ENCODE assay signal across 13 cellular contexts in the genomic region with DNA sequence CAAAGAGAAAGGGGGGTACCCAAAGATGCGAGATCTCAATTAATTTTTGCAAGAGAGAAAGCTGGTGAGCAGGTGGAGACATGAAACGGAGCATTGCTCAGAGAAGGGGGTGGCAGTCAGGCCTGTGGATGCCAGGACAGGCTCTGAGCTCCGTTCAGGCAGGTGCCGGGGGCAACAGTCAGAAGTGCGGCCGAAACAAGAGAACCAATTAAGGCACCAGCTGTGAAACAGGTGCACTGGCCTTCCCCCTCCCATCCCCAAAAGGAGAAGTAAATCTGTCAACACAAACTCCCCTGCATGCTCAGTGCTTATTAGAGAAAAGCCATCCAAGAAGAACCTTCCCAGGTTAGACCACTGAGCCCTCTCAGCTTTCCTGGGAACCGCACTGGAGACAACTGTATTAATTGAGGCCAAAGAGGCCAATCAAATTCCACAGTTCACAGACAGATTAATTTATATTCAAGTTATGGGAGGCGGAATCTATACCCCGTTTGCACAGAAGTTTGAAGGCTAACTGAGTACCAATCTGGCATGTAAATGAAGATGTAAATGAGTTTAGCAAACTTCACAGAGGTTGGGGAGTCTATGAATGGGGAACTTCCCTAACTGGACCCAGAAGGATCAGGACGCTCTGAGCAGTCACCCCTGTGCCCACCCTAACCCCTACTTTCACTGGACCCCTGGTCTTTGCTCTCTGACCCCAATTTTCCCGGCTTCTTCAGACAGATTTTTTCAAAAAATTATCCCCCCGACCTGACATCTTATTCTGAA. TPM values are rescaled to one million over a fixed set of nuclear protein-coding genes. Genes with fewer than 3 reads are reported as not detected.
DNase-seq lines count a peak whose midpoint lies in the region; ATAC-seq and TF ChIP-seq lines count a peak whose summit lies in the region.
"Had no signal": no experiment of that assay in that cellular context is flagged by ENCODE, and none has a peak within 500 bp of the region (broad histone marks: within the 10 kb centered on the region; RNA-seq: fewer than 3 reads in every experiment).

No MANE protein-coding gene starts in this region.

- peak overlapping the region; percentile 63 for H3K4me2 ChIP-seq in SU-DHL-6 (ENCODE audit: low read depth, low read length, poor library complexity, severe bottlenecking)

- TF ChIP-seq POLR2A in GM18505 (IDR thresholded peaks at IDR 0.05; ENCODE audit: borderline replicate concordance, extremely low read depth, insufficient read depth, insufficient read length) (no peak), esophagus muscularis mucosa (IDR thresholded peaks at IDR 0.05; ENCODE audit: low read depth) (no peak)

- H3K36me3 ChIP-seq in SU-DHL-6 (ENCODE audit: low read length) (peaks cover 6% of the 10 kb centered on the region; the same call in 1 of the 2 replicates), endodermal cell (ENCODE audit: control insufficient read depth, insufficient read depth, low read length) (no peaks in the 10 kb centered on the region), esophagus muscularis mucosa (peaks cover 0 to 73% (median 38%) of the 10 kb centered on the region in 4 donors)
- H3K36me3 ChIP-seq: MG63, neutrophil, uterus had no signal

- H2AFZ ChIP-seq in SU-DHL-6 (ENCODE audit: low read depth, low read length, severe bottlenecking): no peak overlapping the region

- H3K27me3 Mint-ChIP-seq in endodermal cell (ENCODE audit: insufficient read depth): peaks cover 28% of the 10 kb centered on the region
- H3K27me3 Mint-ChIP-seq: T-cell had no signal

- no peaks in the 10 kb centered on the region for H4K20me1 ChIP-seq in SU-DHL-6 (ENCODE audit: low read depth, low read length)

- H3K27me3 ChIP-seq in SU-DHL-6 (ENCODE audit: low read length) (no peaks in the 10 kb centered on the region), endodermal cell (ENCODE audit: control insufficient read depth, insufficient read depth, low read length, poor library complexity, severe bottlenecking) (peaks cover 8% of the 10 kb centered on the region), esophagus muscularis mucosa (peaks cover 0 to 7% (median 0%) of the 10 kb centered on the region in 4 donors)
- H3K27me3 ChIP-seq: MG63, neutrophil, uterus had no signal

- H3K27ac ChIP-seq in SU-DHL-6 (ENCODE audit: low read depth, low read length) (peak overlapping the region; percentile 92), endodermal cell (ENCODE audit: low read depth, low read length) (no peak overlapping the region), esophagus muscularis mucosa (replicated peaks in 1 of 4) (no peak overlapping the region)
- H3K27ac ChIP-seq: neutrophil, uterus had no signal

- TF ChIP-seq EP300 in esophagus muscularis mucosa (IDR thresholded peaks at IDR 0.05): no peak

- TF ChIP-seq CTCF in SU-DHL-6 (IDR thresholded peaks at IDR 0.05; ENCODE audit: insufficient read depth, low read length, poor library complexity, severe bottlenecking) (no peak), endodermal cell (conservative IDR thresholded peaks at IDR 0.05) (no peak), esophagus muscularis mucosa (IDR thresholded peaks at IDR 0.05) (no peak)

- no peak overlapping the region for H3K27ac Mint-ChIP-seq in endodermal cell

- H3K4me3 Mint-ChIP-seq in endodermal cell: no peak overlapping the region
- H3K4me3 Mint-ChIP-seq: T-cell had no signal

- H3F3A ChIP-seq in SU-DHL-6 (ENCODE audit: insufficient read depth): peaks cover 13% of the 10 kb centered on the region

- H3K9ac ChIP-seq in SU-DHL-6 (ENCODE audit: low read length) (peak overlapping the region; percentile 1; the same call in 1 of the 2 replicates), endodermal cell (ENCODE audit: extremely low read depth, low read length, poor library complexity, severe bottlenecking) (no peak overlapping the region)

- no peaks in the 10 kb centered on the region for H3K79me2 ChIP-seq in SU-DHL-6 (ENCODE audit: insufficient read depth, low read length)

- H3K4me1 ChIP-seq in endodermal cell (ENCODE audit: control insufficient read depth, insufficient read depth, low read length) (no peaks in the 10 kb centered on the region), esophagus muscularis mucosa (no peaks in the 10 kb centered on the region)
- H3K4me1 ChIP-seq: uterus had no signal

- no peaks in the 10 kb centered on the region; the same call in 1 of the 2 replicates for H3K9me3 ChIP-seq in SU-DHL-6 (ENCODE audit: insufficient read depth, low read length)
- H3K9me3 ChIP-seq in endodermal cell (ENCODE audit: control insufficient read depth, low read length): no peaks in the 10 kb centered on the region
- H3K9me3 ChIP-seq in esophagus muscularis mucosa: peaks cover 0 to 13% (median 2%) of the 10 kb centered on the region in 4 donors
- H3K9me3 ChIP-seq: MG63, neutrophil, uterus had no signal

- no peaks in the 10 kb centered on the region for H3K36me3 Mint-ChIP-seq in endodermal cell (ENCODE audit: low read depth)

- ATAC-seq in GM18505 (IDR thresholded peaks at IDR 0.05; ENCODE audit: unreplicated experiment): peak; percentile 78
- ATAC-seq in GM21447 (IDR thresholded peaks at IDR 0.05; ENCODE audit: unreplicated experiment): peak; percentile 97
- ATAC-seq in HG03196 (IDR thresholded peaks at IDR 0.05; ENCODE audit: unreplicated experiment): peak; percentile 79
- ATAC-seq in HG03342 (IDR thresholded peaks at IDR 0.05; ENCODE audit: unreplicated experiment): no peak
- ATAC-seq: T-cell had no signal

- H3K9me3 Mint-ChIP-seq in endodermal cell: peaks cover 3% of the 10 kb centered on the region
- H3K9me3 Mint-ChIP-seq: T-cell had no signal

- WGBS in endodermal cell (ENCODE audit: insufficient coverage in 1 of 2, insufficient read length in 1 of 2), 2 experiments: 92% methylated on average over 5 to 12 of the region's 12 CpGs
- 81% methylated on average over 12 of the region's 12 CpGs for WGBS in esophagus muscularis mucosa

- H3K4me3 ChIP-seq in SU-DHL-6 (ENCODE audit: insufficient read depth, low read length, poor library complexity, severe bottlenecking) (peak overlapping the region; percentile 12), endodermal cell (ENCODE audit: low read length) (no peak overlapping the region), esophagus muscularis mucosa (no peak overlapping the region)
- H3K4me3 ChIP-seq: MG63, uterus had no signal

- no peaks in the 10 kb centered on the region for H3K4me1 Mint-ChIP-seq in endodermal cell

- DNase-seq in endodermal cell (no peak), esophagus muscularis mucosa (ENCODE audit: extremely low spot score) (no peak)
- DNase-seq in activated naive CD4-positive, alpha-beta T cell (lab: John Stamatoyannopoulos, UW): no peak
- DNase-seq: activated gamma-delta T cell treated with Interleukin-2 at 50 U/mL for 16 hours, MG63, uterus had no signal

- intact Hi-C loops in esophagus muscularis mucosa (cut with DNase I): no loop called here

- no peaks in the 10 kb centered on the region for H3K9me2 ChIP-seq in SU-DHL-6 (replicated peaks; ENCODE audit: insufficient read depth, low read length)

RNA-seq across cellular contexts. Expression of a gene that starts 20.9 kb away (rescaled TPM):
- total RNA-seq in endodermal cell (not detected), esophagus muscularis mucosa (1 to 10 TPM; 4.8 to 9.1 (median 7.4) TPM)
- polyA plus RNA-seq in endodermal cell (2013, experiment 1 of 2): not detected
- not detected for polyA plus RNA-seq in endodermal cell (2013, experiment 2 of 2)

RNA-seq across cellular contexts. Expression of a gene that starts 57.3 kb away (rescaled TPM):
- total RNA-seq in endodermal cell (1 to 10 TPM; 3.3 to 4.9 TPM), esophagus muscularis mucosa (1 to 10 TPM; 3.6 to 6.1 (median 4.9) TPM)
- polyA plus RNA-seq in endodermal cell (2013, experiment 1 of 2): 12.4 TPM
- 8.3 TPM for polyA plus RNA-seq in endodermal cell (2013, experiment 2 of 2)

Comparison
In these comparisons a context has a peak if more than half of its experiments do, and no peak if none do; other contexts are left out.
1. RNA of a gene that starts 20.9 kb away (total RNA-seq): 4.8 to 9.1 TPM in esophagus muscularis mucosa; not detected in endodermal cell; every median in the first group is over 4 times any median in the second.